ENCODE assay signal across 1 cellular context in the genomic region with DNA sequence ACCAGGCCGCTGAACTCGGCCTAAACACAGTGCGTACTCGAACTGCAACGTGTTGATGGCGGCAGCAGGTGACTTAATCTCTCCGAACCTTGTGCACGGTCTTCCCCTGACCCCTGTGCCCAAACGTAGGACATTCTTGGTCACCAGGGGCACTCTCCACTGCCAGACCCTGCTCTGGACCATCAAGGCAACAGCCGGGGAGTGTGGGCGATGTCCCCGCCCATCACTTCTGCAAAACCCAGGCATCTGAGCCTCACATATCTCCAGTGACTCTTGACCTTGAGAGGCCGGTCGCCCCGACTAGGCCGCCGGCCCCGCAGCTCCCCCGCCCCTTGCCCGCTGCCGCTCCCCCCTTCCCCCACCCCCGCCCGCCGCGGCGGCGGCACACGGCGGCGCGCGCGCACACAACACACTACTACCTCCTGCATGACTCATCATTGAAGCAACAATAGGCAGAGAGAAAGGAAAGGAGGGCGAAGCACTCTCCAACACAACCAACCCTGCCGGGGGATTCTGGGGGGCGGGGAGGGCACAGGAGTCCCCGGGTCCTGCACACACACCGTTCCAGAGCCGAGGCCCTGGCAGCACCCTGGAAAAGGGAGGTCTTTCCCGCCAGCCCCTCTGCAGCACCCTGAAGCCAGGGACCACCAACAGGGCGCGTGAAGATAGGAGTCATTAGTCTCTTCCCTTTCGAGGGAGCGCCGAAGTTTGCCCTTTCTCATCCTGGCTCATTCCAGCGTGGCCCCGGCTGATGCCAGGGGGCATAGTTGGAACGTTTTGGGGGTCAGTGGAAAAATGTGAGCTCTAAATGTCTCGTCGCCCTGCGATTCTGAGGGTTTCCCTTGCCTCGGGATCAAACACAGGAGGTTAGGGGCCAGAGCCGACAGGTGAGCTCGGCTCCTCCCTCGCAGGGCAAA.
TF ChIP-seq lines count a peak whose summit lies in the region.

No MANE protein-coding gene starts in this region.

TF ChIP-seq in K562, 482 proteins besides CTCF, POLR2A, EP300 and RAD21 (continued from another document and continues in another):
- TF ChIP-seq TGIF2 (CRISPR knock-in tag; IDR thresholded peaks at IDR 0.05) (0 out of 2 replicates have a peak, but pooled peaks have one; percentile 35), CHD1 (IDR thresholded peaks at IDR 0.05; ENCODE audit: low read length) (peak; percentile 94), ZNF561 (CRISPR knock-in tag; conservative IDR thresholded peaks at IDR 0.05) (0 out of 2 replicates have a peak, but pooled peaks have one; percentile 37), CCNT2 (IDR thresholded peaks at IDR 0.05; ENCODE audit: borderline replicate concordance, extremely low read depth, insufficient read length, low read depth, low read length) (peak; percentile 69), KLF13 (tag; IDR thresholded peaks at IDR 0.05; ENCODE audit: borderline replicate concordance, low read depth) (peak; percentile 32; the same call in 1 of the 2 replicates), CXXC5 (CRISPR knock-in tag; IDR thresholded peaks at IDR 0.05) (peak; percentile 16; the same call in 1 of the 2 replicates), HMGN3 (IDR thresholded peaks at IDR 0.05; ENCODE audit: borderline replicate concordance, extremely low read depth, insufficient read length, low read depth, low read length) (peak; percentile 16), NFE2 (IDR thresholded peaks at IDR 0.05; ENCODE audit: low read depth) (peak; percentile 81), U2AF1 (optimal IDR thresholded peaks at IDR 0.05; ENCODE audit: low read depth, low read length) (no peak), HIVEP1 (CRISPR knock-in tag; IDR thresholded peaks at IDR 0.05) (no peak), NR2C1 (IDR thresholded peaks at IDR 0.05) (no peak), NR2C1 (tag; IDR thresholded peaks at IDR 0.05) (peak; percentile 75), POLR3G (IDR thresholded peaks at IDR 0.05; ENCODE audit: extremely low read depth, insufficient read length, insufficient replicate concordance) (no peak), FOS (IDR thresholded peaks at IDR 0.05; ENCODE audit: extremely low read depth, insufficient read length) (peak; percentile 10), CHD4 (IDR thresholded peaks at IDR 0.05; ENCODE audit: insufficient read depth, insufficient replicate concordance, low read depth, low read length, poor library complexity, severe bottlenecking) (no peak), ZC3H4 (CRISPR knock-in tag; IDR thresholded peaks at IDR 0.05; ENCODE audit: borderline replicate concordance) (peak; percentile 90; the same call in 1 of the 2 replicates), ZNF316 (IDR thresholded peaks at IDR 0.05) (peak; percentile 47), KAT7 (CRISPR knock-in tag; IDR thresholded peaks at IDR 0.05; ENCODE audit: borderline replicate concordance) (peak; percentile 80; the same call in 1 of the 2 replicates), FOXJ3 (CRISPR knock-in tag; IDR thresholded peaks at IDR 0.05) (no peak), L3MBTL2 (IDR thresholded peaks at IDR 0.05) (no peak), PRPF4 (IDR thresholded peaks at IDR 0.05; ENCODE audit: insufficient read depth, low read depth, low read length, poor library complexity, severe bottlenecking) (peak; percentile 11), NR2C2 (CRISPR knock-in tag; IDR thresholded peaks at IDR 0.05) (no peak), NR2C2 (tag; IDR thresholded peaks at IDR 0.05) (peak; percentile 83), NCOR1 (IDR thresholded peaks at IDR 0.05) (peak; percentile 20; the same call in 1 of the 2 replicates), MAFF (IDR thresholded peaks at IDR 0.05; ENCODE audit: low read length) (peak; percentile 27; the same call in 1 of the 2 replicates)
- TF ChIP-seq, protein P1, sequence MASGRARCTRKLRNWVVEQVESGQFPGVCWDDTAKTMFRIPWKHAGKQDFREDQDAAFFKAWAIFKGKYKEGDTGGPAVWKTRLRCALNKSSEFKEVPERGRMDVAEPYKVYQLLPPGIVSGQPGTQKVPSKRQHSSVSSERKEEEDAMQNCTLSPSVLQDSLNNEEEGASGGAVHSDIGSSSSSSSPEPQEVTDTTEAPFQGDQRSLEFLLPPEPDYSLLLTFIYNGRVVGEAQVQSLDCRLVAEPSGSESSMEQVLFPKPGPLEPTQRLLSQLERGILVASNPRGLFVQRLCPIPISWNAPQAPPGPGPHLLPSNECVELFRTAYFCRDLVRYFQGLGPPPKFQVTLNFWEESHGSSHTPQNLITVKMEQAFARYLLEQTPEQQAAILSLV (tag; IDR thresholded peaks at IDR 0.05), result no peak
- TF ChIP-seq, protein P2, sequence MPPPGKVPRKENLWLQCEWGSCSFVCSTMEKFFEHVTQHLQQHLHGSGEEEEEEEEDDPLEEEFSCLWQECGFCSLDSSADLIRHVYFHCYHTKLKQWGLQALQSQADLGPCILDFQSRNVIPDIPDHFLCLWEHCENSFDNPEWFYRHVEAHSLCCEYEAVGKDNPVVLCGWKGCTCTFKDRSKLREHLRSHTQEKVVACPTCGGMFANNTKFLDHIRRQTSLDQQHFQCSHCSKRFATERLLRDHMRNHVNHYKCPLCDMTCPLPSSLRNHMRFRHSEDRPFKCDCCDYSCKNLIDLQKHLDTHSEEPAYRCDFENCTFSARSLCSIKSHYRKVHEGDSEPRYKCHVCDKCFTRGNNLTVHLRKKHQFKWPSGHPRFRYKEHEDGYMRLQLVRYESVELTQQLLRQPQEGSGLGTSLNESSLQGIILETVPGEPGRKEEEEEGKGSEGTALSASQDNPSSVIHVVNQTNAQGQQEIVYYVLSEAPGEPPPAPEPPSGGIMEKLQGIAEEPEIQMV (tag; conservative IDR thresholded peaks at IDR 0.05; ENCODE audit: low read depth), result no peak
- TF ChIP-seq, protein P3, sequence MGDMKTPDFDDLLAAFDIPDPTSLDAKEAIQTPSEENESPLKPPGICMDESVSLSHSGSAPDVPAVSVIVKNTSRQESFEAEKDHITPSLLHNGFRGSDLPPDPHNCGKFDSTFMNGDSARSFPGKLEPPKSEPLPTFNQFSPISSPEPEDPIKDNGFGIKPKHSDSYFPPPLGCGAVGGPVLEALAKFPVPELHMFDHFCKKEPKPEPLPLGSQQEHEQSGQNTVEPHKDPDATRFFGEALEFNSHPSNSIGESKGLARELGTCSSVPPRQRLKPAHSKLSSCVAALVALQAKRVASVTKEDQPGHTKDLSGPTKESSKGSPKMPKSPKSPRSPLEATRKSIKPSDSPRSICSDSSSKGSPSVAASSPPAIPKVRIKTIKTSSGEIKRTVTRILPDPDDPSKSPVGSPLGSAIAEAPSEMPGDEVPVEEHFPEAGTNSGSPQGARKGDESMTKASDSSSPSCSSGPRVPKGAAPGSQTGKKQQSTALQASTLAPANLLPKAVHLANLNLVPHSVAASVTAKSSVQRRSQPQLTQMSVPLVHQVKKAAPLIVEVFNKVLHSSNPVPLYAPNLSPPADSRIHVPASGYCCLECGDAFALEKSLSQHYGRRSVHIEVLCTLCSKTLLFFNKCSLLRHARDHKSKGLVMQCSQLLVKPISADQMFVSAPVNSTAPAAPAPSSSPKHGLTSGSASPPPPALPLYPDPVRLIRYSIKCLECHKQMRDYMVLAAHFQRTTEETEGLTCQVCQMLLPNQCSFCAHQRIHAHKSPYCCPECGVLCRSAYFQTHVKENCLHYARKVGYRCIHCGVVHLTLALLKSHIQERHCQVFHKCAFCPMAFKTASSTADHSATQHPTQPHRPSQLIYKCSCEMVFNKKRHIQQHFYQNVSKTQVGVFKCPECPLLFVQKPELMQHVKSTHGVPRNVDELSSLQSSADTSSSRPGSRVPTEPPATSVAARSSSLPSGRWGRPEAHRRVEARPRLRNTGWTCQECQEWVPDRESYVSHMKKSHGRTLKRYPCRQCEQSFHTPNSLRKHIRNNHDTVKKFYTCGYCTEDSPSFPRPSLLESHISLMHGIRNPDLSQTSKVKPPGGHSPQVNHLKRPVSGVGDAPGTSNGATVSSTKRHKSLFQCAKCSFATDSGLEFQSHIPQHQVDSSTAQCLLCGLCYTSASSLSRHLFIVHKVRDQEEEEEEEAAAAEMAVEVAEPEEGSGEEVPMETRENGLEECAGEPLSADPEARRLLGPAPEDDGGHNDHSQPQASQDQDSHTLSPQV (IDR thresholded peaks at IDR 0.05), result 0 out of 2 replicates have a peak, but pooled peaks have one; percentile 14
- TF ChIP-seq, protein P4, sequence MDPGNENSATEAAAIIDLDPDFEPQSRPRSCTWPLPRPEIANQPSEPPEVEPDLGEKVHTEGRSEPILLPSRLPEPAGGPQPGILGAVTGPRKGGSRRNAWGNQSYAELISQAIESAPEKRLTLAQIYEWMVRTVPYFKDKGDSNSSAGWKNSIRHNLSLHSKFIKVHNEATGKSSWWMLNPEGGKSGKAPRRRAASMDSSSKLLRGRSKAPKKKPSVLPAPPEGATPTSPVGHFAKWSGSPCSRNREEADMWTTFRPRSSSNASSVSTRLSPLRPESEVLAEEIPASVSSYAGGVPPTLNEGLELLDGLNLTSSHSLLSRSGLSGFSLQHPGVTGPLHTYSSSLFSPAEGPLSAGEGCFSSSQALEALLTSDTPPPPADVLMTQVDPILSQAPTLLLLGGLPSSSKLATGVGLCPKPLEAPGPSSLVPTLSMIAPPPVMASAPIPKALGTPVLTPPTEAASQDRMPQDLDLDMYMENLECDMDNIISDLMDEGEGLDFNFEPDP (CRISPR knock-in tag; IDR thresholded peaks at IDR 0.05), result no peak
- TF ChIP-seq, protein P5, sequence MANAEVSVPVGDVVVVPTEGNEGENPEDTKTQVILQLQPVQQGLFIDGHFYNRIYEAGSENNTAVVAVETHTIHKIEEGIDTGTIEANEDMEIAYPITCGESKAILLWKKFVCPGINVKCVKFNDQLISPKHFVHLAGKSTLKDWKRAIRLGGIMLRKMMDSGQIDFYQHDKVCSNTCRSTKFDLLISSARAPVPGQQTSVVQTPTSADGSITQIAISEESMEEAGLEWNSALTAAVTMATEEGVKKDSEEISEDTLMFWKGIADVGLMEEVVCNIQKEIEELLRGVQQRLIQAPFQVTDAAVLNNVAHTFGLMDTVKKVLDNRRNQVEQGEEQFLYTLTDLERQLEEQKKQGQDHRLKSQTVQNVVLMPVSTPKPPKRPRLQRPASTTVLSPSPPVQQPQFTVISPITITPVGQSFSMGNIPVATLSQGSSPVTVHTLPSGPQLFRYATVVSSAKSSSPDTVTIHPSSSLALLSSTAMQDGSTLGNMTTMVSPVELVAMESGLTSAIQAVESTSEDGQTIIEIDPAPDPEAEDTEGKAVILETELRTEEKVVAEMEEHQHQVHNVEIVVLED (CRISPR knock-in tag; IDR thresholded peaks at IDR 0.05), result no peak
- TF ChIP-seq, protein P6, sequence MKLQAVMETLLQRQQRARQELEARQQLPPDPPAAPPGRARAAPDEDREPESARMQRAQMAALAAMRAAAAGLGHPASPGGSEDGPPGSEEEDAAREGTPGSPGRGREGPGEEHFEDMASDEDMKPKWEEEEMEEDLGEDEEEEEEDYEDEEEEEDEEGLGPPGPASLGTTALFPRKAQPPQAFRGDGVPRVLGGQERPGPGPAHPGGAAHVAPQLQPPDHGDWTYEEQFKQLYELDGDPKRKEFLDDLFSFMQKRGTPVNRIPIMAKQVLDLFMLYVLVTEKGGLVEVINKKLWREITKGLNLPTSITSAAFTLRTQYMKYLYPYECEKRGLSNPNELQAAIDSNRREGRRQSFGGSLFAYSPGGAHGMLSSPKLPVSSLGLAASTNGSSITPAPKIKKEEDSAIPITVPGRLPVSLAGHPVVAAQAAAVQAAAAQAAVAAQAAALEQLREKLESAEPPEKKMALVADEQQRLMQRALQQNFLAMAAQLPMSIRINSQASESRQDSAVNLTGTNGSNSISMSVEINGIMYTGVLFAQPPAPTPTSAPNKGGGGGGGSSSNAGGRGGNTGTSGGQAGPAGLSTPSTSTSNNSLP (IDR thresholded peaks at IDR 0.05; ENCODE audit: borderline replicate concordance, low read depth, low read length), result no peak
- TF ChIP-seq, protein P7, sequence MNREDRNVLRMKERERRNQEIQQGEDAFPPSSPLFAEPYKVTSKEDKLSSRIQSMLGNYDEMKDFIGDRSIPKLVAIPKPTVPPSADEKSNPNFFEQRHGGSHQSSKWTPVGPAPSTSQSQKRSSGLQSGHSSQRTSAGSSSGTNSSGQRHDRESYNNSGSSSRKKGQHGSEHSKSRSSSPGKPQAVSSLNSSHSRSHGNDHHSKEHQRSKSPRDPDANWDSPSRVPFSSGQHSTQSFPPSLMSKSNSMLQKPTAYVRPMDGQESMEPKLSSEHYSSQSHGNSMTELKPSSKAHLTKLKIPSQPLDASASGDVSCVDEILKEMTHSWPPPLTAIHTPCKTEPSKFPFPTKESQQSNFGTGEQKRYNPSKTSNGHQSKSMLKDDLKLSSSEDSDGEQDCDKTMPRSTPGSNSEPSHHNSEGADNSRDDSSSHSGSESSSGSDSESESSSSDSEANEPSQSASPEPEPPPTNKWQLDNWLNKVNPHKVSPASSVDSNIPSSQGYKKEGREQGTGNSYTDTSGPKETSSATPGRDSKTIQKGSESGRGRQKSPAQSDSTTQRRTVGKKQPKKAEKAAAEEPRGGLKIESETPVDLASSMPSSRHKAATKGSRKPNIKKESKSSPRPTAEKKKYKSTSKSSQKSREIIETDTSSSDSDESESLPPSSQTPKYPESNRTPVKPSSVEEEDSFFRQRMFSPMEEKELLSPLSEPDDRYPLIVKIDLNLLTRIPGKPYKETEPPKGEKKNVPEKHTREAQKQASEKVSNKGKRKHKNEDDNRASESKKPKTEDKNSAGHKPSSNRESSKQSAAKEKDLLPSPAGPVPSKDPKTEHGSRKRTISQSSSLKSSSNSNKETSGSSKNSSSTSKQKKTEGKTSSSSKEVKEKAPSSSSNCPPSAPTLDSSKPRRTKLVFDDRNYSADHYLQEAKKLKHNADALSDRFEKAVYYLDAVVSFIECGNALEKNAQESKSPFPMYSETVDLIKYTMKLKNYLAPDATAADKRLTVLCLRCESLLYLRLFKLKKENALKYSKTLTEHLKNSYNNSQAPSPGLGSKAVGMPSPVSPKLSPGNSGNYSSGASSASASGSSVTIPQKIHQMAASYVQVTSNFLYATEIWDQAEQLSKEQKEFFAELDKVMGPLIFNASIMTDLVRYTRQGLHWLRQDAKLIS (CRISPR knock-in tag; IDR thresholded peaks at IDR 0.05), result 0 out of 2 replicates have a peak, but pooled peaks have one; percentile 10
- TF ChIP-seq, protein P8, sequence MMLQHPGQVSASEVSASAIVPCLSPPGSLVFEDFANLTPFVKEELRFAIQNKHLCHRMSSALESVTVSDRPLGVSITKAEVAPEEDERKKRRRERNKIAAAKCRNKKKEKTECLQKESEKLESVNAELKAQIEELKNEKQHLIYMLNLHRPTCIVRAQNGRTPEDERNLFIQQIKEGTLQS (IDR thresholded peaks at IDR 0.05), result peak; percentile 89
- TF ChIP-seq, protein P8 (CRISPR knock-in tag; conservative IDR thresholded peaks at IDR 0.05), result no peak
- TF ChIP-seq, protein P9, sequence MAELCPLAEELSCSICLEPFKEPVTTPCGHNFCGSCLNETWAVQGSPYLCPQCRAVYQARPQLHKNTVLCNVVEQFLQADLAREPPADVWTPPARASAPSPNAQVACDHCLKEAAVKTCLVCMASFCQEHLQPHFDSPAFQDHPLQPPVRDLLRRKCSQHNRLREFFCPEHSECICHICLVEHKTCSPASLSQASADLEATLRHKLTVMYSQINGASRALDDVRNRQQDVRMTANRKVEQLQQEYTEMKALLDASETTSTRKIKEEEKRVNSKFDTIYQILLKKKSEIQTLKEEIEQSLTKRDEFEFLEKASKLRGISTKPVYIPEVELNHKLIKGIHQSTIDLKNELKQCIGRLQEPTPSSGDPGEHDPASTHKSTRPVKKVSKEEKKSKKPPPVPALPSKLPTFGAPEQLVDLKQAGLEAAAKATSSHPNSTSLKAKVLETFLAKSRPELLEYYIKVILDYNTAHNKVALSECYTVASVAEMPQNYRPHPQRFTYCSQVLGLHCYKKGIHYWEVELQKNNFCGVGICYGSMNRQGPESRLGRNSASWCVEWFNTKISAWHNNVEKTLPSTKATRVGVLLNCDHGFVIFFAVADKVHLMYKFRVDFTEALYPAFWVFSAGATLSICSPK (IDR thresholded peaks at IDR 0.05; ENCODE audit: borderline replicate concordance), result 0 out of 2 replicates have a peak, but pooled peaks have one; percentile 81
